8 cellular contexts compared by ENCODE assay signal in genomic region chr1:220786337-220787068, GRCh38. TPM values are rescaled to one million over a fixed set of nuclear protein-coding genes. Genes with fewer than 3 reads are reported as not detected.
DNase-seq lines count a peak whose midpoint lies in the region; ATAC-seq and TF ChIP-seq lines count a peak whose summit lies in the region.

Gene MTARC1 (plus strand): TSS chr1:220786913. CDS start chr1:220786945, 32 bp downstream.

- H3K27me3 ChIP-seq in dorsolateral prefrontal cortex: peaks cover 0 to 7% (median 0%) of the 10 kb centered on the region in 45 donors
- H3K27me3 ChIP-seq in subcutaneous abdominal adipose tissue (ENCODE audit: control insufficient read depth in 5 of 5, insufficient read depth in 4 of 5, low read length in 5 of 5): no peaks in the 10 kb centered on the region

- TF ChIP-seq CTCF in CD14-positive monocyte (IDR thresholded peaks at IDR 0.05) (peak; percentile 27), dorsolateral prefrontal cortex (IDR thresholded peaks at IDR 0.05 in 54 of 56, conservative IDR thresholded peaks at IDR 0.05 in 2 of 56; ENCODE audit: low read depth in 1 of 56, partially characterized antibody in 56 of 56) (peak in 18 of 56 donors; percentile 4 to 37 (median 16)), lower leg skin (IDR thresholded peaks at IDR 0.05) (no peak)

- ATAC-seq in GM19395 (IDR thresholded peaks at IDR 0.05; ENCODE audit: unreplicated experiment): peak; percentile 69

- H3K4me1 ChIP-seq in subcutaneous abdominal adipose tissue (ENCODE audit: control insufficient read depth in 5 of 5, insufficient read depth in 5 of 5, low read length in 5 of 5): peaks cover 2 to 61% (median 56%) of the 10 kb centered on the region in 5 donors

- TF ChIP-seq POLR2A in lower leg skin (IDR thresholded peaks at IDR 0.05): no peak

- H3K9ac ChIP-seq in subcutaneous abdominal adipose tissue (ENCODE audit: low read length in 5 of 5): peak within 1 kb of the TSS; percentile 29 to 80 (median 72)

- H3K27me3 Mint-ChIP-seq in CD14-positive monocyte (ENCODE audit: low read depth in 3 of 3): no peaks in the 10 kb centered on the region

- peak within 1 kb of the TSS; percentile 41 to 77 (median 63) for H3K4me3 ChIP-seq in dorsolateral prefrontal cortex
- H3K4me3 ChIP-seq in lower leg skin (ENCODE audit: low read depth, poor library complexity, severe bottlenecking): peak within 1 kb of the TSS; percentile 46
- H3K4me3 ChIP-seq in subcutaneous abdominal adipose tissue (ENCODE audit: low read depth in 1 of 5, low read length in 5 of 5): peak within 1 kb of the TSS; percentile 73 to 83 (median 76)

- H3K4me3 Mint-ChIP-seq in CD14-positive monocyte: peak within 1 kb of the TSS; percentile 89 to 95

- no peaks in the 10 kb centered on the region for H3K9me3 ChIP-seq in subcutaneous abdominal adipose tissue (ENCODE audit: control insufficient read depth in 5 of 5, low read length in 5 of 5)

- peaks cover 0 to 16% (median 7%) of the 10 kb centered on the region in 5 donors for H3K36me3 ChIP-seq in subcutaneous abdominal adipose tissue (ENCODE audit: control insufficient read depth in 5 of 5, insufficient read depth in 5 of 5, low read length in 5 of 5)

- H3K9me3 Mint-ChIP-seq in CD14-positive monocyte: peaks cover 0 to 3% (median 0%) of the 10 kb centered on the region in 7 donors

- WGBS in lower leg skin, 2 donors: 18 to 34% methylated on average over 21 to 22 of the region's 56 CpGs

- H3K27ac Mint-ChIP-seq in CD14-positive monocyte: peak within 1 kb of the TSS; percentile 72 to 89 (median 82)

- peaks cover under 1 to 1% of the 10 kb centered on the region in 2 donors for H3K36me3 Mint-ChIP-seq in CD14-positive monocyte

- intact Hi-C loops in CD14-positive monocyte (cut with micrococcal nuclease) (no loop called here), dorsolateral prefrontal cortex (cut with DNase I) (no loop called here), lower leg skin (cut with DNase I; ENCODE audit: low total_unique reads) (no loop called here)

- H3K4me1 Mint-ChIP-seq in CD14-positive monocyte: peaks cover 61% of the 10 kb centered on the region

- no peak for DNase-seq in CD14-positive monocyte (ENCODE audit: low spot score)
- DNase-seq in HK-2 (ENCODE audit: unreplicated experiment): peak; percentile 32
- peak; percentile 66 for DNase-seq in NOMO-1 treated with DMSO at 0.1 percent for 48 hours (lab: John Stamatoyannopoulos, UW; ENCODE audit: unreplicated experiment)
- DNase-seq in dorsolateral prefrontal cortex: peak; percentile 36 to 85 (median 70)
- DNase-seq in lower leg skin (ENCODE audit: low spot score in 2 of 2): no peak
- DNase-seq in amniotic stem cell (lab: John Stamatoyannopoulos, UW): no peak

- peak within 1 kb of the TSS in 53 of 59 donors; percentile 22 to 88 (median 72) for H3K27ac ChIP-seq in dorsolateral prefrontal cortex
- peak within 1 kb of the TSS; percentile 88 for H3K27ac ChIP-seq in subcutaneous abdominal adipose tissue (ENCODE audit: low read depth, low read length)

RNA-seq across cellular contexts. Expression of gene MTARC1, which starts in this region (rescaled TPM):
- 10 to 100 TPM; 70.9 to 80.6 TPM for polyA plus RNA-seq in CD14-positive monocyte
- 10 to 100 TPM in 117 of 120 experiments, 1 to 10 TPM in 3; 9.0 to 31.7 (median 17.0) TPM for total RNA-seq in dorsolateral prefrontal cortex
- total RNA-seq in lower leg skin: 1 to 10 TPM; 1.9 to 3.9 (median 2.4) TPM

Comparison
In these comparisons a context has a peak if more than half of its experiments do, and no peak if none do; other contexts are left out.
1. DNase-seq: peak in HK-2 (single experiment), NOMO-1 treated with DMSO at 0.1 percent for 48 hours (single experiment) and dorsolateral prefrontal cortex (10 of 10); none in CD14-positive monocyte (single experiment), lower leg skin (0 of 2) and amniotic stem cell (single experiment).
2. Peak in every context shown above with its lines, with median percentiles within 50 percentile points of each other: H3K4me3 ChIP-seq.